In the genomic region with DNA sequence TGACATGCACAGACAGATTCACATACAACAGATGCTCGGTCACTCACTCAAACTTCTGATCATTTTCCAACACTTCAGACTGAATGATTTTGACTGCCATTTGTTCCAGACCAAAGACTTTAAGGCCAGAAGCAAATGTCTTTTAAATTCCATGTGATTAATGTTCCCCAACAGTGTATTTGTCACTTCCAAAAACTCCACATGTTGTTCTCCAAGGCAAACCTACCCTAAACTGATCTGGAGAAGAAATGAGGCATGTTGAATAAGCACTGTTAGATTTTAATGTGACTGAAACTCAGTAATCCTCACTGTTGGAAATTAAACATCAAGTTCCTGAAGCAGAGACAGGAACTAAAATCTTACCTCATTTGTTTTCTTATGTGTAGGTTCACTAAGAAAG, we compare ENCODE assay signal across 18 cellular contexts.
"Had no signal": no experiment of that assay in that cellular context is flagged by ENCODE, and none has a peak within 500 bp of the region (broad histone marks: within the 10 kb centered on the region; RNA-seq: fewer than 3 reads in every experiment).

No MANE protein-coding gene starts in this region.

- H3K4me1 Mint-ChIP-seq: activated naive CD8-positive, alpha-beta T cell treated with anti-CD3 and anti-CD28 coated beads, Interleukin-2, amount 50 U/mL, for 24 hours; brain; central memory CD8-positive, alpha-beta T cell had no signal

- H3K36me3 Mint-ChIP-seq: brain had no signal

- DNase-seq: activated CD4-positive, alpha-beta T cell treated with anti-CD3 and anti-CD28 coated beads for 4 hours; activated CD8-positive, alpha-beta memory T cell treated with anti-CD3 and anti-CD28 coated beads, Interleukin-2, amount 50 U/mL, for 48 hours; activated CD8-positive, alpha-beta T cell treated with anti-CD3 and anti-CD28 coated beads, Interleukin-2, amount 10 ng/mL, durations not matched to agents 7 days and 5 days; activated effector memory CD4-positive, alpha-beta T cell treated with Interleukin-2 at 50 U/mL for 16 hours; activated naive CD4-positive, alpha-beta T cell; activated naive CD8-positive, alpha-beta T cell treated with anti-CD3 and anti-CD28 coated beads, Interleukin-2, amount 50 U/mL, for 24 hours; activated T-cell treated with anti-CD3 and anti-CD28 coated beads, Interleukin-2, amount 50 U/mL, for 1 hour; amniotic stem cell; NCI-H1105 treated with DMSO at 0.1 percent for 48 hours; NCI-H146; NCI-H187 treated with DMSO at 0.1 percent for 48 hours; NCI-H2171; NCI-H226; SHP77 had no signal

- H3K27me3 Mint-ChIP-seq: activated naive CD8-positive, alpha-beta T cell treated with anti-CD3 and anti-CD28 coated beads, Interleukin-2, amount 50 U/mL, for 24 hours; brain; central memory CD8-positive, alpha-beta T cell had no signal

- H3K9me3 Mint-ChIP-seq: brain had no signal

- H3K27ac Mint-ChIP-seq: activated CD8-positive, alpha-beta T cell treated with anti-CD3 and anti-CD28 coated beads, Interleukin-2, amount 10 ng/mL, durations not matched to agents 7 days and 5 days; activated naive CD4-positive, alpha-beta T cell treated with anti-CD3 and anti-CD28 coated beads, Interleukin-2, amount 50 U/mL, for 72 hours; activated naive CD8-positive, alpha-beta T cell treated with anti-CD3 and anti-CD28 coated beads, Interleukin-2, amount 50 U/mL, for 24 hours; brain; T-helper 1 cell treated with Interleukin-12 subunit alpha and Interleukin-12 subunit beta and Interleukin-4 antibody, amounts not matched to agents 30 μg/mL and 1 μg/mL, for 36 hours had no signal

- H3K4me3 Mint-ChIP-seq: activated CD8-positive, alpha-beta T cell treated with anti-CD3 and anti-CD28 coated beads, Interleukin-2, amount 10 ng/mL, durations not matched to agents 7 days and 5 days; activated naive CD8-positive, alpha-beta T cell treated with anti-CD3 and anti-CD28 coated beads, Interleukin-2, amount 50 U/mL, for 24 hours; brain; central memory CD8-positive, alpha-beta T cell; T-helper 1 cell treated with Interleukin-12 subunit alpha and Interleukin-12 subunit beta and Interleukin-4 antibody, amounts not matched to agents 30 μg/mL and 1 μg/mL, for 36 hours had no signal
